Comparison of ENCODE assay signal across 29 cellular contexts in genomic region chr1:213065800-213066199, GRCh38.
"Had no signal": no experiment of that assay in that cellular context is flagged by ENCODE, and none has a peak within 500 bp of the region (broad histone marks: within the 10 kb centered on the region; RNA-seq: fewer than 3 reads in every experiment).

No MANE protein-coding gene starts in this region.

- H3K36me3 ChIP-seq: breast epithelium had no signal

- H3K27ac Mint-ChIP-seq: activated B cell treated with CpG ODN at 0.5 μM for 24 hours; activated CD4-positive, alpha-beta T cell treated with anti-CD3 and anti-CD28 coated beads, Interleukin-2, amount 10 ng/mL, durations not matched to agents 24 days and 14 days; activated naive CD4-positive, alpha-beta T cell treated with anti-CD3 and anti-CD28 coated beads, Interleukin-2, amount 50 U/mL, for 24 hours; T-cell had no signal

- FAIRE-seq: TTC549 had no signal

- H3K4me3 Mint-ChIP-seq: activated B cell treated with CpG ODN at 0.5 μM for 24 hours; activated CD4-positive, alpha-beta T cell treated with anti-CD3 and anti-CD28 coated beads, Interleukin-2, amount 10 ng/mL, durations not matched to agents 24 days and 14 days; activated naive CD4-positive, alpha-beta T cell treated with anti-CD3 and anti-CD28 coated beads, Interleukin-2, amount 50 U/mL, for 24 hours; T-cell had no signal

- ATAC-seq: Panc1, Right ventricle myocardium inferior, T-cell had no signal

- H3K27me3 Mint-ChIP-seq: activated B cell treated with CpG ODN at 0.5 μM for 24 hours; activated CD4-positive, alpha-beta T cell treated with anti-CD3 and anti-CD28 coated beads, Interleukin-2, amount 10 ng/mL, durations not matched to agents 24 days and 14 days; activated naive CD4-positive, alpha-beta T cell treated with anti-CD3 and anti-CD28 coated beads, Interleukin-2, amount 50 U/mL, for 24 hours; T-cell had no signal

- H3K27ac ChIP-seq: breast epithelium, SK-N-MC had no signal

- H3K36me3 Mint-ChIP-seq: activated naive CD4-positive, alpha-beta T cell treated with anti-CD3 and anti-CD28 coated beads, Interleukin-2, amount 50 U/mL, for 24 hours had no signal

- H3K9me3 Mint-ChIP-seq: activated B cell treated with CpG ODN at 0.5 μM for 24 hours; activated CD4-positive, alpha-beta T cell treated with anti-CD3 and anti-CD28 coated beads, Interleukin-2, amount 10 ng/mL, durations not matched to agents 24 days and 14 days; activated naive CD4-positive, alpha-beta T cell treated with anti-CD3 and anti-CD28 coated beads, Interleukin-2, amount 50 U/mL, for 24 hours; T-cell had no signal

- DNase-seq: activated B cell treated with CpG ODN at 0.5 μM for 24 hours; activated CD4-positive, alpha-beta T cell treated with anti-CD3 and anti-CD28 coated beads for 1 hour; activated CD4-positive, alpha-beta T cell treated with anti-CD3 and anti-CD28 coated beads, Interleukin-2, amount 10 ng/mL, durations not matched to agents 24 days and 14 days; activated CD4-positive, alpha-beta T cell treated with anti-CD3 and anti-CD28 coated beads, Interleukin-2, amount 50 U/mL, for 48 hours; activated naive CD4-positive, alpha-beta T cell; activated T-cell treated with anti-CD3 and anti-CD28 coated beads for 4 hours; aorta; caudate nucleus; Kasumi-1; MV-4-11; NCI-H1092 treated with DMSO at 0.1 percent for 48 hours; NCI-H1417 treated with DMSO at 0.1 percent for 48 hours; NCI-H1694; NCI-H2029 treated with DMSO at 0.1 percent for 48 hours; NCI-H345; NCI-H510A; NCI-H526 treated with DMSO at 0.1 percent for 48 hours; NCI-H82; OCI-M1; RPMI8226; T-cell; T-helper 2 cell; T1000 had no signal

- H3K27me3 ChIP-seq: breast epithelium had no signal

- H3K4me3 ChIP-seq: breast epithelium, SK-N-MC had no signal

- H3K4me1 ChIP-seq: breast epithelium had no signal

- H3K9me3 ChIP-seq: breast epithelium had no signal
